In the genomic region with DNA sequence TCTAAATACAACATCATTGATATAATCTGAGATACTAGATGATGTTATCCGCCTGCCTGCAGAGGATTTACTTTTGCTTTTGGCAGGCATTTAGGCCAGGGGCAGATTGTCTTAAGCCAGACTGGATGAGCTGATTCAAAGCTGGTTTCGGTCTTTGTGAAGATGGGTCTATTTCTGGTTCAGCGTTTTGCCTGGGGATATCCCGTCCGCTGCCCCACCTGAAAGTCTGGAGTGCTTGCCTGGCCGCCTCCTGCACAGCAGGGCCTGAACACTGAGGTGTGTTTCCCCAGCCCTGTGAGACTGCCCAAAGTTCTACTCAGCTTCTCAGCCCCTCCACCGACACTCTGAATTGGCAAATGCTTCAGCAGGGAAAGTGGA, we compare ENCODE assay signal across 21 cellular contexts.
DNase-seq lines count a peak whose midpoint lies in the region; ATAC-seq, FAIRE-seq and TF ChIP-seq lines count a peak whose summit lies in the region.
"Had no signal": no experiment of that assay in that cellular context is flagged by ENCODE, and none has a peak within 500 bp of the region (broad histone marks: within the 10 kb centered on the region; RNA-seq: fewer than 3 reads in every experiment).

No MANE protein-coding gene starts in this region.

- WGBS in pancreas, 2 donors = 89% methylated on average over 7 of the region's 7 CpGs

- no peak for FAIRE-seq in pancreas (lab: Jason Lieb, UNC)
- FAIRE-seq: H54, TTC549 had no signal

- DNase-seq in ELF-1 (ENCODE audit: low read depth, low spot score) = peak; percentile 73
- no peak for DNase-seq in activated B cell treated with CpG ODN at 0.5 μM for 24 hours
- no peak for DNase-seq in islet precursor cell
- no peak for DNase-seq in H7
- DNase-seq in pancreas = no peak
- DNase-seq: DND-41; erythroblast; left lung; naive thymus-derived CD8-positive, alpha-beta T cell; NCI-H187; NCI-H774; right cardiac atrium; SHP77 treated with DMSO at 0.1 percent for 48 hours; stimulated activated CD4-positive, alpha-beta T cell treated with anti-CD3 and anti-CD28 coated beads, Interleukin-4, amount 100 ng/mL, for 1 hour; stimulated activated naive CD8-positive, alpha-beta T cell treated with anti-CD3 and anti-CD28 coated beads, Interleukin-15, Interleukin-2, amounts not matched to agents 100 U/mL and 50 U/mL, for 24 hours had no signal

- POLR2A ChIA-PET in activated B cell treated with CpG ODN at 0.5 μM for 24 hours (lab: Charles Lee) = interaction anchor here (0.6 to 1.0 kb wide), 3 partner anchors 10 to 264 kb away, joined by 3 to 4 read pairs (median 3); partner anchors contain the start of gene UBE2L5

- intact Hi-C loops in activated B cell treated with CpG ODN at 0.5 μM for 24 hours (cut with micrococcal nuclease) (no loop called here), pancreas (cut with DNase I) (no loop called here)

- no peaks in the 10 kb centered on the region for H3K4me1 ChIP-seq in pancreas
- H3K4me1 ChIP-seq: left lung had no signal

- CTCF ChIA-PET in activated B cell treated with CpG ODN at 0.5 μM for 24 hours (lab: Charles Lee) = no interaction called here

- no peaks in the 10 kb centered on the region for H3K27me3 ChIP-seq in H7 (ENCODE audit: control insufficient read depth, insufficient read depth, low read length)
- peaks cover 0 to 5% (median 0%) of the 10 kb centered on the region in 4 donors for H3K27me3 ChIP-seq in pancreas

- H3K27ac ChIP-seq in pancreas = no peak overlapping the region
- H3K27ac ChIP-seq: left lung had no signal

- no peaks in the 10 kb centered on the region for H3K36me3 Mint-ChIP-seq in activated B cell treated with CpG ODN at 0.5 μM for 24 hours (ENCODE audit: low read depth)

- H3K9me3 Mint-ChIP-seq in activated B cell treated with CpG ODN at 0.5 μM for 24 hours = no peaks in the 10 kb centered on the region
- H3K9me3 Mint-ChIP-seq: naive thymus-derived CD8-positive, alpha-beta T cell had no signal

- ATAC-seq in GM19025 (IDR thresholded peaks at IDR 0.05; ENCODE audit: low read depth, unreplicated experiment) = peak; percentile 70
- ATAC-seq in HG02798 (IDR thresholded peaks at IDR 0.05; ENCODE audit: poor library complexity, unreplicated experiment) = peak; percentile 53
- peak; percentile 29 for ATAC-seq in activated B cell treated with CpG ODN at 0.5 μM for 24 hours (ENCODE audit: low read depth)
- no peak for ATAC-seq in GM19452 (IDR thresholded peaks at IDR 0.05; ENCODE audit: unreplicated experiment)
- ATAC-seq in pancreas = no peak
- ATAC-seq: activated naive CD4-positive, alpha-beta T cell treated with anti-CD3 and anti-CD28 coated beads, Interleukin-2, amount 50 U/mL, for 72 hours; left lung; naive thymus-derived CD8-positive, alpha-beta T cell; right cardiac atrium; stimulated activated naive CD8-positive, alpha-beta T cell treated with anti-CD3 and anti-CD28 coated beads, Interleukin-15, Interleukin-2, amounts not matched to agents 100 U/mL and 50 U/mL, for 24 hours had no signal

- no peak overlapping the region for H3K4me3 ChIP-seq in H7 (ENCODE audit: insufficient read depth, low read depth, low read length)
- no peak overlapping the region for H3K4me3 ChIP-seq in pancreas
- H3K4me3 ChIP-seq: left lung had no signal

- H3K27ac Mint-ChIP-seq in activated B cell treated with CpG ODN at 0.5 μM for 24 hours = peak overlapping the region; percentile 10
- H3K27ac Mint-ChIP-seq: activated naive CD4-positive, alpha-beta T cell treated with anti-CD3 and anti-CD28 coated beads, Interleukin-2, amount 50 U/mL, for 72 hours had no signal

- peaks cover 2% of the 10 kb centered on the region for H3K27me3 Mint-ChIP-seq in activated B cell treated with CpG ODN at 0.5 μM for 24 hours
- H3K27me3 Mint-ChIP-seq: naive thymus-derived CD8-positive, alpha-beta T cell had no signal

- peaks cover 59% of the 10 kb centered on the region for H3K4me1 Mint-ChIP-seq in activated B cell treated with CpG ODN at 0.5 μM for 24 hours

- H3K36me3 ChIP-seq in H7 (replicated peaks; ENCODE audit: control insufficient read depth, insufficient read depth, low read length) (no peaks in the 10 kb centered on the region), pancreas (no peaks in the 10 kb centered on the region)
- H3K36me3 ChIP-seq: left lung had no signal

- no peak overlapping the region for H3K4me3 Mint-ChIP-seq in activated B cell treated with CpG ODN at 0.5 μM for 24 hours

- TF ChIP-seq CTCF in activated B cell treated with CpG ODN at 0.5 μM for 24 hours (IDR thresholded peaks at IDR 0.05) (no peak), pancreas (IDR thresholded peaks at IDR 0.05) (no peak)

- no peaks in the 10 kb centered on the region for H3K9me3 ChIP-seq in pancreas
- H3K9me3 ChIP-seq: left lung had no signal

Comparison
In these comparisons a context has a peak if more than half of its experiments do, and no peak if none do; other contexts are left out.
1. ATAC-seq: peak in GM19025 (single experiment), HG02798 (single experiment) and activated B cell treated with CpG ODN at 0.5 μM for 24 hours (single experiment); none in GM19452 (single experiment) and pancreas (0 of 4).